Comparison of ENCODE assay signal across 9 cellular contexts in the genomic region with DNA sequence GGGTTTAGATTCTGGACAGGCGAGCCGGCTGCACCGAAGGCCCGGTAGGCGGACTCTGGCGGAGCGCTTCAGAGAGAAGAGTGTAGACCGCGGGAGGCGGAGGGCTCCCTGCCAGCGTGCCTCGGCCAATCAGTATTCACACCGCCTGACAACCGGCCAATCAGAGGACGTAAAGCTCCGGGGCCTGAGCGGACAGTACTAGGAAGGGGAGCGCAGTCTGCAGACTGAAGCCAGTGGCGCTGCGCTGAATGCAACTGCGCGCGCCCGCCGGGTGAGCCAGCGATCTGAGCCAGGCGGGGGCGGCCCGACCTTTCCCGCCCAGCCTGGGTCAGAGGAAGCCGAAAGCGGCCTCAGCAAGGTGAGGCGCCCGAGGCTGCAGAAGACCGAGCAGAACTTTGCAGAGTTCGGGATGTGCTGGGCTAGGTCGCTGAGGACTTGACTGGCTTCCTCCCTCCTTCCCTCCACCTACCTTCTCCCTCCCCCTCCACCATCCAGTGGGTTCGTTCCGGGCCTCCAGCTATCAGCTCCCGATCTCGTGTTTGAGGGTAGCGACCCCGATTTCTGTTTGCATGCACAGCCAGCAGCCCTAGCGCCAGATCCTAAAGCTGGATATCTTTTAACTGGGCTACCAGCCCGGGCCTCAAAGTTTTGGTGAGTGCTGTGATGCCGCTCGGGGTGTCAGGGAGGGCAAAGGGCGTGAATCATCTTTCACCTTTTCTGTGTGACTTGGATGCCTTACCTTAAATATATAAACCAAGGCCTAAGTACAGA. TPM values are rescaled to one million over a fixed set of nuclear protein-coding genes. Genes with fewer than 3 reads are reported as not detected.
A peak's percentile ranks its signal among the peaks of the same experiment; 100 is the strongest.
DNase-seq lines count a peak whose midpoint lies in the region; ATAC-seq and TF ChIP-seq lines count a peak whose summit lies in the region.
"Had no signal": no experiment of that assay in that cellular context is flagged by ENCODE, and none has a peak within 500 bp of the region (broad histone marks: within the 10 kb centered on the region; RNA-seq: fewer than 3 reads in every experiment).

A gene (plus strand): TSS at position 233 of the 771 bp plus-strand sequence. CDS start 1,257 bp downstream, outside the sequence.

- POLR2A ChIA-PET in SK-N-SH (lab: Yijun Ruan, JAX) = no interaction called here

- no peak for TF ChIP-seq EP300 in SK-N-SH (IDR thresholded peaks at IDR 0.05; ENCODE audit: borderline replicate concordance in 1 of 2, low read depth in 1 of 2, low read length in 1 of 2)

- H3K27me3 ChIP-seq in SK-N-SH (ENCODE audit: insufficient read depth) = peaks cover 89% of the 10 kb centered on the region
- H3K27me3 ChIP-seq in endodermal cell (ENCODE audit: control insufficient read depth, insufficient read depth, low read length, poor library complexity, severe bottlenecking) = peaks cover 99% of the 10 kb centered on the region
- peaks cover 28 to 74% of the 10 kb centered on the region in 2 donors for H3K27me3 ChIP-seq in right lobe of liver

- H3K36me3 Mint-ChIP-seq in activated CD4-positive, alpha-beta T cell treated with anti-CD3 and anti-CD28 coated beads, Interleukin-2, amount 10 ng/mL, durations not matched to agents 24 days and 14 days (ENCODE audit: low read depth) = peaks cover 6% of the 10 kb centered on the region
- no peaks in the 10 kb centered on the region for H3K36me3 Mint-ChIP-seq in endodermal cell (ENCODE audit: low read depth)

- H3K79me2 ChIP-seq in SK-N-SH (ENCODE audit: insufficient read depth) = no peaks in the 10 kb centered on the region; the same call in 1 of the 2 replicates

- peak within 1 kb of the TSS; percentile 61 for H3K4me3 Mint-ChIP-seq in activated CD4-positive, alpha-beta T cell treated with anti-CD3 and anti-CD28 coated beads, Interleukin-2, amount 10 ng/mL, durations not matched to agents 24 days and 14 days
- H3K4me3 Mint-ChIP-seq in endodermal cell = peak within 1 kb of the TSS; percentile 52

- peaks cover 40% of the 10 kb centered on the region for H3K4me1 Mint-ChIP-seq in activated CD4-positive, alpha-beta T cell treated with anti-CD3 and anti-CD28 coated beads, Interleukin-2, amount 10 ng/mL, durations not matched to agents 24 days and 14 days
- H3K4me1 Mint-ChIP-seq in endodermal cell = peaks cover 33% of the 10 kb centered on the region

- H3K4me3 ChIP-seq in SK-N-SH (ENCODE audit: low read depth in 2 of 2, low read length in 1 of 2) (peak within 1 kb of the TSS in 1 of 2 experiments; percentile 23; a peak in 2 of 4 replicates), endodermal cell (ENCODE audit: low read length) (peak within 1 kb of the TSS; percentile 74), right lobe of liver (no peak within 1 kb of the TSS)

- no peak within 1 kb of the TSS for H3K9ac ChIP-seq in SK-N-SH
- H3K9ac ChIP-seq in endodermal cell (ENCODE audit: extremely low read depth, low read length, poor library complexity, severe bottlenecking) = no peak within 1 kb of the TSS
- H3K9ac ChIP-seq: BLaER1 had no signal

- H3K36me3 ChIP-seq in SK-N-SH (replicated peaks in 1 of 2; ENCODE audit: control insufficient read depth in 1 of 2, insufficient read depth in 2 of 2, low read length in 1 of 2) (no peaks in the 10 kb centered on the region), endodermal cell (ENCODE audit: control insufficient read depth, insufficient read depth, low read length) (no peaks in the 10 kb centered on the region), right lobe of liver (no peaks in the 10 kb centered on the region)
- H3K36me3 ChIP-seq: BLaER1 had no signal

- peak; percentile 73 for DNase-seq in activated CD4-positive, alpha-beta T cell treated with anti-CD3 and anti-CD28 coated beads, Interleukin-2, amount 10 ng/mL, durations not matched to agents 24 days and 14 days
- no peak for DNase-seq in activated CD4-positive, alpha-beta T cell treated with anti-CD3 and anti-CD28 coated beads, Interleukin-2, amount 50 U/mL, for 4 hours
- peak; percentile 69 for DNase-seq in HPDE6-E6E7 (ENCODE audit: extremely low spot score)
- peak; percentile 86 for DNase-seq in SK-N-SH
- peak; percentile 57 for DNase-seq in endodermal cell
- peak; percentile 80 to 88 (median 84) for DNase-seq in right lobe of liver
- DNase-seq in stromal cell of bone marrow (ENCODE audit: low read depth) = peak; percentile 25
- no peak for DNase-seq in amniotic stem cell (lab: John Stamatoyannopoulos, UW)

- H3K4me1 ChIP-seq in SK-N-SH (ENCODE audit: control insufficient read depth in 1 of 2, insufficient read depth in 2 of 2, low read depth in 1 of 2, low read length in 1 of 2) (no peaks in the 10 kb centered on the region), endodermal cell (ENCODE audit: control insufficient read depth, insufficient read depth, low read length) (no peaks in the 10 kb centered on the region), right lobe of liver (peaks cover 0 to 35% (median 6%) of the 10 kb centered on the region in 4 donors)

- H3K27me3 Mint-ChIP-seq in activated CD4-positive, alpha-beta T cell treated with anti-CD3 and anti-CD28 coated beads, Interleukin-2, amount 10 ng/mL, durations not matched to agents 24 days and 14 days = peaks cover 86% of the 10 kb centered on the region
- H3K27me3 Mint-ChIP-seq in endodermal cell (ENCODE audit: insufficient read depth) = peaks cover 97% of the 10 kb centered on the region

- 5% methylated on average over 30 of the region's 48 CpGs for WGBS in SK-N-SH (ENCODE audit: low lambda C conversion rate)
- 1 to 2% methylated on average over 25 to 48 of the region's 48 CpGs for WGBS in endodermal cell (ENCODE audit: insufficient coverage in 1 of 2, insufficient read length in 1 of 2), 2 experiments
- WGBS in right lobe of liver (ENCODE audit: insufficient coverage, low coverage, low lambda C conversion rate, missing lambda C conversion rate) = 4% methylated on average over 19 of the region's 48 CpGs

- H3K27ac ChIP-seq in SK-N-SH (ENCODE audit: low read depth in 2 of 2, low read length in 1 of 2) = no peak within 1 kb of the TSS
- no peak within 1 kb of the TSS for H3K27ac ChIP-seq in endodermal cell (ENCODE audit: low read depth, low read length)
- H3K27ac ChIP-seq in right lobe of liver = no peak within 1 kb of the TSS
- H3K27ac ChIP-seq: BLaER1 had no signal

- H3F3A ChIP-seq in SK-N-SH (replicated peaks; ENCODE audit: insufficient read depth) = no peaks in the 10 kb centered on the region

- H3K4me2 ChIP-seq in SK-N-SH = peak within 1 kb of the TSS; percentile 60; the same call in 1 of the 2 replicates

- no peak for TF ChIP-seq CTCF in SK-N-SH (IDR thresholded peaks at IDR 0.05)
- no peak for TF ChIP-seq CTCF in endodermal cell (conservative IDR thresholded peaks at IDR 0.05)
- TF ChIP-seq CTCF in right lobe of liver (IDR thresholded peaks at IDR 0.05) = no peak

- CTCF ChIA-PET in SK-N-SH (lab: Yijun Ruan, JAX) = interaction anchor here (1.0 to 1.1 kb wide), 2 partner anchors 9 to 41 kb away, joined by 3 to 4 read pairs; no protein-coding TSS in a partner anchor

- H3K9me3 ChIP-seq in SK-N-SH (no peaks in the 10 kb centered on the region), endodermal cell (ENCODE audit: control insufficient read depth, low read length) (no peaks in the 10 kb centered on the region), right lobe of liver (no peaks in the 10 kb centered on the region)

- intact Hi-C loops in activated CD4-positive, alpha-beta T cell treated with anti-CD3 and anti-CD28 coated beads, Interleukin-2, amount 10 ng/mL, durations not matched to agents 24 days and 14 days (cut with micrococcal nuclease) = loop anchor here (2.0 kb wide), 1 partner anchor 208 kb away; no protein-coding TSS in a partner anchor
- intact Hi-C loops in right lobe of liver (cut with DNase I) = no loop called here

- H3K9me3 Mint-ChIP-seq in activated CD4-positive, alpha-beta T cell treated with anti-CD3 and anti-CD28 coated beads, Interleukin-2, amount 10 ng/mL, durations not matched to agents 24 days and 14 days = peaks cover 25% of the 10 kb centered on the region
- H3K9me3 Mint-ChIP-seq in endodermal cell = peaks cover 6% of the 10 kb centered on the region

- no peak for TF ChIP-seq RAD21 in SK-N-SH (IDR thresholded peaks at IDR 0.05; ENCODE audit: low read length)

- peak; percentile 86 to 98 (median 95) for ATAC-seq in right lobe of liver

- no peaks in the 10 kb centered on the region for H3K9me2 ChIP-seq in SK-N-SH

- peak within 1 kb of the TSS; percentile 45 for H3K27ac Mint-ChIP-seq in activated CD4-positive, alpha-beta T cell treated with anti-CD3 and anti-CD28 coated beads, Interleukin-2, amount 10 ng/mL, durations not matched to agents 24 days and 14 days
- no peak within 1 kb of the TSS for H3K27ac Mint-ChIP-seq in endodermal cell

- H2AFZ ChIP-seq in SK-N-SH (ENCODE audit: low read depth) = no peak within 1 kb of the TSS

- no peaks in the 10 kb centered on the region for H4K20me1 ChIP-seq in SK-N-SH (ENCODE audit: insufficient read depth)
- H4K20me1 ChIP-seq: BLaER1 had no signal

- TF ChIP-seq POLR2A in right lobe of liver (IDR thresholded peaks at IDR 0.05) = no peak

TF ChIP-seq in SK-N-SH, 30 proteins besides CTCF, POLR2A, EP300 and RAD21 (continues in another document):
- TF ChIP-seq RFX5 (IDR thresholded peaks at IDR 0.05; ENCODE audit: low read length) (no peak), NRF1 (IDR thresholded peaks at IDR 0.05; ENCODE audit: low read depth, low read length) (no peak), SMC3 (IDR thresholded peaks at IDR 0.05; ENCODE audit: low read depth, low read length) (no peak), CHD2 (IDR thresholded peaks at IDR 0.05; ENCODE audit: low read length, partially characterized antibody) (no peak)
- TF ChIP-seq, protein P1, sequence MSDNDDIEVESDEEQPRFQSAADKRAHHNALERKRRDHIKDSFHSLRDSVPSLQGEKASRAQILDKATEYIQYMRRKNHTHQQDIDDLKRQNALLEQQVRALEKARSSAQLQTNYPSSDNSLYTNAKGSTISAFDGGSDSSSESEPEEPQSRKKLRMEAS (IDR thresholded peaks at IDR 0.05; ENCODE audit: low read depth) = no peak

RNA-seq across cellular contexts. Expression of the gene that starts here (rescaled TPM):
- 0.21 and 0.26 TPM in 2 replicates for total RNA-seq in activated CD4-positive, alpha-beta T cell treated with anti-CD3 and anti-CD28 coated beads, Interleukin-2, amount 10 ng/mL, durations not matched to agents 24 days and 14 days
- not detected in 2 replicates for polyA plus RNA-seq in SK-N-SH (2012; rRNA removed)
- not detected in 2 replicates for polyA plus RNA-seq in SK-N-SH (2012; cell fraction: cytosol; rRNA removed)
- polyA plus RNA-seq in SK-N-SH (2012; cell fraction: nucleus; rRNA removed) = not detected in 2 replicates
- total RNA-seq in endodermal cell = under 1 TPM in 1 of 2 donors, not detected in 1; 0.24 TPM
- polyA plus RNA-seq in endodermal cell (2013, experiment 1 of 2) = 0.75 TPM
- polyA plus RNA-seq in endodermal cell (2013, experiment 2 of 2) = 0.58 TPM
- under 1 TPM in 1 of 6 experiments, not detected in 5; 0.49 TPM for total RNA-seq in right lobe of liver

Comparison
In these comparisons a context has a peak if more than half of its experiments do, and no peak if none do; other contexts are left out.
1. Peak in DNase-seq in activated CD4-positive, alpha-beta T cell treated with anti-CD3 and anti-CD28 coated beads, Interleukin-2, amount 10 ng/mL, durations not matched to agents 24 days and 14 days; RNA of the gene not detected or under 1 TPM.
2. Peak in DNase-seq and H3K4me2 ChIP-seq in SK-N-SH; RNA of the gene not detected or under 1 TPM.
3. Peak in DNase-seq and H3K4me3 ChIP-seq in endodermal cell; RNA of the gene not detected or under 1 TPM.
4. Peak in DNase-seq and ATAC-seq in right lobe of liver; RNA of the gene not detected or under 1 TPM.
5. DNase-seq: peak in HPDE6-E6E7 (single experiment) and stromal cell of bone marrow (single experiment); none in activated CD4-positive, alpha-beta T cell treated with anti-CD3 and anti-CD28 coated beads, Interleukin-2, amount 50 U/mL, for 4 hours (0 of 2) and amniotic stem cell (single experiment).